Comparison of ENCODE assay signal across 1 cellular context in genomic region chr11:67158241-67158640, GRCh38.
TF ChIP-seq lines count a peak whose summit lies in the region.

No MANE protein-coding gene starts in this region.

TF ChIP-seq in K562, 482 proteins besides CTCF, POLR2A, EP300 and RAD21:
- TF ChIP-seq ZNF695 (CRISPR knock-in tag; IDR thresholded peaks at IDR 0.05) (no peak), PRPF4 (IDR thresholded peaks at IDR 0.05; ENCODE audit: insufficient read depth, low read depth, low read length, poor library complexity, severe bottlenecking) (no peak), C11orf30 (IDR thresholded peaks at IDR 0.05; ENCODE audit: low read depth) (peak; percentile 89), MAFF (IDR thresholded peaks at IDR 0.05; ENCODE audit: low read length) (peak; percentile 82), ZNF316 (IDR thresholded peaks at IDR 0.05) (peak; percentile 95), MAFK (IDR thresholded peaks at IDR 0.05; ENCODE audit: low read length) (peak; percentile 79), MAFG (tag; conservative IDR thresholded peaks at IDR 0.05) (peak; percentile 83)
